ENCODE assay signal across 8 cellular contexts in genomic region chr2:64404002-64404731, GRCh38. TPM values are rescaled to one million over a fixed set of nuclear protein-coding genes. Genes with fewer than 3 reads are reported as not detected.
DNase-seq lines count a peak whose midpoint lies in the region; FAIRE-seq and TF ChIP-seq lines count a peak whose summit lies in the region.

No MANE protein-coding gene starts in this region.

- peak in 1 of 2 experiments; percentile 33; a peak in 1 of 3 replicates for TF ChIP-seq POLR2A in H1 (IDR thresholded peaks at IDR 0.05; ENCODE audit: control extremely low read depth in 1 of 2, low read depth in 2 of 2, low read length in 2 of 2)

- peak overlapping the region; percentile 85 for H2BK12ac ChIP-seq in H1 (ENCODE audit: low read depth, low read length)

- H3K4me3 Mint-ChIP-seq in type B pancreatic cell = peak overlapping the region; percentile 71

- H3K4me3 ChIP-seq in BE2C (ENCODE audit: low read depth, low read length) = no peak overlapping the region
- H3K4me3 ChIP-seq in H1 (ENCODE audit: extremely low read depth in 1 of 4, insufficient read depth in 2 of 4, low read depth in 3 of 4, low read length in 4 of 4) = peak overlapping the region in 3 of 4 experiments; percentile 16 to 51 (median 34); a peak in 5 of 8 replicates
- no peak overlapping the region for H3K4me3 ChIP-seq in mesendoderm (ENCODE audit: low read length)

- peaks cover 1% of the 10 kb centered on the region for H3K23me2 ChIP-seq in H1 (ENCODE audit: low read depth, low read length)

- 0 out of 2 replicates have a peak overlapping the region, but pooled peaks have one; percentile 75 for H2BK20ac ChIP-seq in H1 (ENCODE audit: low read length)

- H3K4me2 ChIP-seq in H1 (ENCODE audit: insufficient read depth in 1 of 2, low read depth in 2 of 2, low read length in 2 of 2) (peak overlapping the region; percentile 65 to 87), mesendoderm (ENCODE audit: low read length) (peak overlapping the region; percentile 21)

- H2BK15ac ChIP-seq in H1 (ENCODE audit: low read length) (no peak overlapping the region; the same call in 1 of the 2 replicates), mesendoderm (replicated peaks; ENCODE audit: low read depth) (no peak overlapping the region)

- no peaks in the 10 kb centered on the region for H3K36me3 Mint-ChIP-seq in type B pancreatic cell

- H2BK5ac ChIP-seq in H1 (ENCODE audit: low read depth, low read length) = peak overlapping the region; percentile 81
- peak overlapping the region; percentile 44 for H2BK5ac ChIP-seq in mesendoderm (ENCODE audit: low read length)

- DNase-seq in BE2C (peak; percentile 9), NCI-H2029 (lab: John Stamatoyannopoulos, UW) (peak; percentile 92), H1 (ENCODE audit: low read depth in 1 of 2, low spot score in 2 of 2) (peak; percentile 54 to 76), mesendoderm (peak; percentile 94), type B pancreatic cell (ENCODE audit: extremely low spot score, unreplicated experiment) (peak; percentile 74), NCI-H510A (lab: John Stamatoyannopoulos, UW) (no peak), NOMO-1 treated with DMSO at 0.1 percent for 48 hours (lab: John Stamatoyannopoulos, UW; ENCODE audit: unreplicated experiment) (no peak)
- DNase-seq in activated naive CD4-positive, alpha-beta T cell treated with Interleukin-2 at 50 U/mL for 16 hours = no peak

- H3K4me1 Mint-ChIP-seq in type B pancreatic cell (ENCODE audit: unreplicated experiment) = peaks cover 70% of the 10 kb centered on the region

- TF ChIP-seq RAD21 in H1 (IDR thresholded peaks at IDR 0.05 in 1 of 2, conservative IDR thresholded peaks at IDR 0.05 in 1 of 2; ENCODE audit: low read depth in 2 of 2, low read length in 2 of 2) = no peak

- no peaks in the 10 kb centered on the region for H3K79me2 ChIP-seq in H1 (ENCODE audit: control insufficient read depth in 1 of 2, insufficient read depth in 2 of 2, low read length in 2 of 2)
- H3K79me2 ChIP-seq in mesendoderm (ENCODE audit: control insufficient read depth, insufficient read depth, low read length) = no peaks in the 10 kb centered on the region

- H4K20me1 ChIP-seq in H1 (replicated peaks in 1 of 2; ENCODE audit: control insufficient read depth in 1 of 2, insufficient read depth in 2 of 2, low read length in 2 of 2) = peaks cover 0 to 2% of the 10 kb centered on the region in 2 experiments

- no peak for TF ChIP-seq EP300 in H1 (IDR thresholded peaks at IDR 0.05; ENCODE audit: borderline replicate concordance in 1 of 2, low read depth in 2 of 2, low read length in 2 of 2)

- H3K18ac ChIP-seq in H1 (ENCODE audit: extremely low read depth, low read length) = peak overlapping the region; percentile 93
- peak overlapping the region; percentile 24 for H3K18ac ChIP-seq in mesendoderm (ENCODE audit: low read length)

- no peaks in the 10 kb centered on the region for H3K9me3 ChIP-seq in BE2C
- H3K9me3 ChIP-seq in H1 (ENCODE audit: insufficient read depth in 2 of 2, low read depth in 1 of 2, low read length in 1 of 2) = no peaks in the 10 kb centered on the region

- peak overlapping the region; percentile 79 for H2AFZ ChIP-seq in H1 (ENCODE audit: low read length)

- H3K27me3 ChIP-seq in BE2C (no peaks in the 10 kb centered on the region), H1 (replicated peaks in 1 of 4; ENCODE audit: control insufficient read depth in 3 of 4, extremely low read depth in 1 of 4, insufficient read depth in 3 of 4, low read length in 3 of 4) (no peaks in the 10 kb centered on the region), mesendoderm (ENCODE audit: insufficient read depth, low read length, poor library complexity) (no peaks in the 10 kb centered on the region)

- H2AK5ac ChIP-seq in H1 (ENCODE audit: low read depth, low read length) (no peak overlapping the region), mesendoderm (ENCODE audit: low read length) (no peak overlapping the region)

- FAIRE-seq in H1 (lab: Jason Lieb, UNC) = no peak

- TF ChIP-seq CTCF in BE2C (IDR thresholded peaks at IDR 0.05; ENCODE audit: low read depth, low read length) (no peak), H1 (IDR thresholded peaks at IDR 0.05; ENCODE audit: control extremely low read depth in 1 of 3, insufficient read depth in 1 of 3, low read depth in 1 of 3, low read length in 3 of 3) (no peak), type B pancreatic cell (conservative IDR thresholded peaks at IDR 0.05) (no peak)

- POLR2A ChIA-PET in H1 (lab: Charles Lee; ENCODE audit: partially characterized antibody) = interaction anchor here (1.0 to 1.6 kb wide), 8 partner anchors 14 to 128 kb away, joined by 3 to 5 read pairs (median 3); partner anchors contain the start of gene LGALSL

- H2BK120ac ChIP-seq in H1 (replicated peaks; ENCODE audit: low read depth, low read length) (peak overlapping the region; percentile 63), mesendoderm (ENCODE audit: low read depth, low read length) (peak overlapping the region; percentile 69)

- no peaks in the 10 kb centered on the region for H3K27me3 Mint-ChIP-seq in type B pancreatic cell

- H3K56ac ChIP-seq in H1 (replicated peaks; ENCODE audit: insufficient read length, low read depth, low read length) (no peak overlapping the region), mesendoderm (ENCODE audit: low read length) (peak overlapping the region; percentile 87)

- H4K91ac ChIP-seq in H1 (replicated peaks; ENCODE audit: insufficient read length, low read length) = peak overlapping the region; percentile 67

- peak overlapping the region; percentile 78 for H3K27ac ChIP-seq in H1 (ENCODE audit: low read depth, low read length)
- H3K27ac ChIP-seq in mesendoderm (ENCODE audit: low read depth, low read length) = peak overlapping the region; percentile 79

- CTCF ChIA-PET in H1 (lab: Charles Lee; ENCODE audit: partially characterized antibody) = interaction anchor here (0.8 to 2.2 kb wide), 6 partner anchors 32 to 1345 kb away, joined by 3 to 10 read pairs (median 4); no protein-coding TSS in a partner anchor

- peak overlapping the region; percentile 88 for H4K5ac ChIP-seq in H1 (ENCODE audit: insufficient read length, low read depth, low read length)
- H4K5ac ChIP-seq in mesendoderm (ENCODE audit: low read length) = no peak overlapping the region

- H3K27ac Mint-ChIP-seq in type B pancreatic cell = peak overlapping the region; percentile 70

- H3K23ac ChIP-seq in H1 (ENCODE audit: insufficient read length) = no peak overlapping the region
- H3K23ac ChIP-seq in mesendoderm (ENCODE audit: low read length) = peak overlapping the region; percentile 73

- H3K9me3 Mint-ChIP-seq in type B pancreatic cell = no peaks in the 10 kb centered on the region

- H3K14ac ChIP-seq in H1 (ENCODE audit: insufficient read length) = no peak overlapping the region

- 22% methylated on average over 9 of the region's 9 CpGs; no CpG with 5 or more reads in 1 of the 2 experiments for WGBS in H1 (ENCODE audit: extremely low coverage in 1 of 2, insufficient coverage in 1 of 2, insufficient read length in 1 of 2, insufficient replicate concordance in 2 of 2, low coverage in 1 of 2, low lambda C conversion rate in 2 of 2, missing lambda C conversion rate in 1 of 2), 2 experiments
- WGBS in mesendoderm (ENCODE audit: extremely low coverage, insufficient coverage, low lambda C conversion rate) = no CpG with 5 or more reads among the region's 9 CpGs

- H3K36me3 ChIP-seq in BE2C (no peaks in the 10 kb centered on the region), H1 (ENCODE audit: control insufficient read depth in 2 of 4, insufficient read depth in 4 of 4, low read length in 3 of 4) (no peaks in the 10 kb centered on the region), mesendoderm (ENCODE audit: control insufficient read depth, insufficient read depth, low read length) (no peaks in the 10 kb centered on the region)

- H3K4me1 ChIP-seq in BE2C (no peaks in the 10 kb centered on the region), H1 (replicated peaks in 1 of 4; ENCODE audit: control insufficient read depth in 3 of 4, insufficient read depth in 4 of 4, low read length in 3 of 4) (peaks cover 18 to 35% (median 25%) of the 10 kb centered on the region in 4 experiments), mesendoderm (ENCODE audit: control insufficient read depth, low read depth, low read length) (peaks cover 22% of the 10 kb centered on the region)

- H3K4ac ChIP-seq in H1 (replicated peaks; ENCODE audit: insufficient read length, low read depth, low read length) (no peak overlapping the region), mesendoderm (ENCODE audit: low read depth, low read length) (peak overlapping the region; percentile 49)

- H3K79me1 ChIP-seq in H1 (ENCODE audit: low read depth, low read length) (no peaks in the 10 kb centered on the region), mesendoderm (ENCODE audit: low read length) (no peaks in the 10 kb centered on the region)

- H4K8ac ChIP-seq in H1 (ENCODE audit: extremely low read depth, insufficient read depth, low read length) (peak overlapping the region; percentile 75; the same call in 1 of the 2 replicates), mesendoderm (ENCODE audit: low read depth, low read length) (no peak overlapping the region)

- H3K9ac ChIP-seq in H1 (replicated peaks in 1 of 4; ENCODE audit: extremely low read depth in 1 of 4, low read depth in 3 of 4, low read length in 3 of 4) (peak overlapping the region in 3 of 4 experiments; percentile 56 to 57 (median 57); a peak in 6 of 7 replicates), mesendoderm (ENCODE audit: low read length) (peak overlapping the region; percentile 53)

TF ChIP-seq in H1, 55 proteins besides CTCF, POLR2A, EP300 and RAD21 (continues in another document):
- TF ChIP-seq CBX5 (IDR thresholded peaks at IDR 0.05; ENCODE audit: low read depth, low read length) = no peak
- no peak for TF ChIP-seq CHD2 (IDR thresholded peaks at IDR 0.05; ENCODE audit: low read length)
- TF ChIP-seq TAF7 (optimal IDR thresholded peaks at IDR 0.05; ENCODE audit: borderline replicate concordance, low read depth, low read length) = no peak
- TF ChIP-seq ASH2L (IDR thresholded peaks at IDR 0.05; ENCODE audit: low read length) = peak; percentile 82
- TF ChIP-seq BRCA1 (IDR thresholded peaks at IDR 0.05; ENCODE audit: low read depth, low read length) = no peak
- TF ChIP-seq MAFK (IDR thresholded peaks at IDR 0.05; ENCODE audit: low read depth, low read length) = no peak

RNA-seq across cellular contexts. Expression of gene LGALSL, which starts 49.8 kb away (rescaled TPM):
- polyA plus RNA-seq in BE2C (2012; ENCODE audit: insufficient read depth, insufficient read length, low read depth) = 9.6 TPM
- total RNA-seq in H1 (2021; fragmentation: NEBNext Ultra II Directional; extraction: Animal tissue kit (Norgen Biotek cat#: 25700)) = 29.2 and 32.3 TPM in 2 replicates
- polyA plus RNA-seq in H1 (2011; rRNA removed) = 13.6 and 14.0 TPM in 2 replicates
- polyA plus RNA-seq in H1 (2011; cell fraction: cytosol; rRNA removed) = 13.6 TPM
- polyA plus RNA-seq in H1 (2011; cell fraction: nucleus; rRNA removed) = 12.2 TPM
- polyA plus RNA-seq in H1 (2012, experiment 1 of 2) = 24.4 to 46.0 TPM (median 31.0 TPM) in 4 replicates
- 7.0 TPM for polyA plus RNA-seq in H1 (2012, experiment 2 of 2)
- 9.9 TPM for polyA plus RNA-seq in H1 (2013, experiment 1 of 2)
- polyA plus RNA-seq in H1 (2013, experiment 2 of 2) = 9.4 TPM
- 31.9 and 36.8 TPM in 2 replicates for polyA minus RNA-seq in H1 (2011; rRNA and poly(A)+ RNA removed)
- polyA minus RNA-seq in H1 (2011; cell fraction: cytosol; rRNA and poly(A)+ RNA removed) = 13.7 TPM
- 10.4 TPM for polyA minus RNA-seq in H1 (2011; cell fraction: nucleus; rRNA and poly(A)+ RNA removed)
- 9.2 TPM for polyA plus RNA-seq in mesendoderm (2013, experiment 1 of 2)
- 8.9 TPM for polyA plus RNA-seq in mesendoderm (2013, experiment 2 of 2)
- total RNA-seq in type B pancreatic cell (ENCODE audit: low replicate concordance) = 19.2 and 20.3 TPM in 2 replicates

Comparison
In these comparisons a context has a peak if more than half of its experiments do, and no peak if none do; other contexts are left out.
1. DNase-seq: peak in BE2C (single experiment), NCI-H2029 (single experiment), H1 (2 of 2), mesendoderm (single experiment) and type B pancreatic cell (single experiment); none in NCI-H510A (single experiment), activated naive CD4-positive, alpha-beta T cell treated with Interleukin-2 at 50 U/mL for 16 hours (single experiment) and NOMO-1 treated with DMSO at 0.1 percent for 48 hours (single experiment).
2. H3K4me3 ChIP-seq: peak in H1 (3 of 4); none in BE2C (single experiment) and mesendoderm (single experiment).